In genomic region chr2:239255643-239256042, GRCh38 we compare ENCODE assay signal across 20 cellular contexts.
DNase-seq lines count a peak whose midpoint lies in the region; ATAC-seq and TF ChIP-seq lines count a peak whose summit lies in the region.
"Had no signal": no experiment of that assay in that cellular context is flagged by ENCODE, and none has a peak within 500 bp of the region (broad histone marks: within the 10 kb centered on the region; RNA-seq: fewer than 3 reads in every experiment).

No MANE protein-coding gene starts in this region.

- TF ChIP-seq CTCF in HL-60 (IDR thresholded peaks at IDR 0.05; ENCODE audit: insufficient read depth, low read length) (no peak), coronary artery (IDR thresholded peaks at IDR 0.05) (no peak)

- peaks cover 34 to 98% (median 51%) of the 10 kb centered on the region in 11 experiments; a peak in 20 of 22 replicates for H4K20me1 ChIP-seq in BLaER1 treated with 17β-estradiol and CSF1 and Interleukin-3, amounts not matched to agents 10 nM and 100 nM

- ATAC-seq in HG03342 (IDR thresholded peaks at IDR 0.05; ENCODE audit: unreplicated experiment) (no peak), GM19455 (IDR thresholded peaks at IDR 0.05; ENCODE audit: unreplicated experiment) (no peak)
- ATAC-seq: HepG2; natural killer cell; stimulated activated naive CD8-positive, alpha-beta T cell treated with anti-CD3 and anti-CD28 coated beads, Interleukin-15, Interleukin-2, amounts not matched to agents 100 U/mL and 50 U/mL, for 24 hours had no signal

- H3K4me1 ChIP-seq in BLaER1 treated with 17β-estradiol and CSF1 and Interleukin-3, amounts not matched to agents 10 nM and 100 nM = peaks cover 78 to 100% (median 88%) of the 10 kb centered on the region in 10 experiments

- H3K9me3 ChIP-seq in BLaER1 treated with 17β-estradiol and CSF1 and Interleukin-3, amounts not matched to agents 10 nM and 100 nM (replicated peaks in 1 of 11) = peaks cover 7 to 20% (median 18%) of the 10 kb centered on the region in 11 experiments; a peak in 20 of 22 replicates
- H3K9me3 ChIP-seq: adrenal gland had no signal

- peak overlapping the region; percentile 6 to 95 (median 22); a peak in 19 of 22 replicates for H3K4me2 ChIP-seq in BLaER1 treated with 17β-estradiol and CSF1 and Interleukin-3, amounts not matched to agents 10 nM and 100 nM

- H3K9ac ChIP-seq in BLaER1 treated with 17β-estradiol and CSF1 and Interleukin-3, amounts not matched to agents 10 nM and 100 nM = no peak overlapping the region

- no peaks in the 10 kb centered on the region for H3K27me3 ChIP-seq in BLaER1 treated with 17β-estradiol and CSF1 and Interleukin-3, amounts not matched to agents 10 nM and 100 nM
- H3K27me3 ChIP-seq in HL-60 (ENCODE audit: insufficient read depth, poor library complexity, severe bottlenecking) = no peaks in the 10 kb centered on the region
- H3K27me3 ChIP-seq: adrenal gland, tibial nerve had no signal

- H3K27ac ChIP-seq in BLaER1 treated with 17β-estradiol and CSF1 and Interleukin-3, amounts not matched to agents 10 nM and 100 nM = no peak overlapping the region
- H3K27ac ChIP-seq in HL-60 (replicated peaks) (peak overlapping the region; percentile 73), coronary artery (no peak overlapping the region)
- H3K27ac ChIP-seq: adrenal gland, epithelial cell of prostate had no signal

- H3K36me3 ChIP-seq in BLaER1 treated with 17β-estradiol and CSF1 and Interleukin-3, amounts not matched to agents 10 nM and 100 nM = peaks cover 0 to 9% (median 0%) of the 10 kb centered on the region in 11 experiments; a peak in 6 of 22 replicates
- H3K36me3 ChIP-seq: adrenal gland, tibial nerve had no signal

- no peak for DNase-seq in HL-60 (ENCODE audit: low read depth in 1 of 2, low spot score in 1 of 2)
- DNase-seq in coronary artery (ENCODE audit: low spot score) = peak; percentile 21
- DNase-seq in pons (ENCODE audit: low spot score) = peak; percentile 73
- no peak for DNase-seq in activated CD4-positive, alpha-beta T cell treated with anti-CD3 and anti-CD28 coated beads, Interleukin-2, amount 50 U/mL, for 4 hours
- DNase-seq: activated CD4-positive, alpha-beta T cell treated with anti-CD3 and anti-CD28 coated beads, Interleukin-2, amount 50 U/mL, for 1 hour; activated gamma-delta T cell; foreskin fibroblast; mesenchymal stem cell; natural killer cell; SHP77; stimulated activated CD4-positive, alpha-beta T cell treated with anti-CD3 and anti-CD28 coated beads, Interleukin-2, amount 100 ng/mL, for 48 hours; stimulated activated naive CD8-positive, alpha-beta T cell treated with anti-CD3 and anti-CD28 coated beads, Interleukin-15, Interleukin-2, amounts not matched to agents 100 U/mL and 50 U/mL, for 24 hours had no signal

- no peak overlapping the region for H3K4me3 ChIP-seq in BLaER1 treated with 17β-estradiol and CSF1 and Interleukin-3, amounts not matched to agents 10 nM and 100 nM
- H3K4me3 ChIP-seq in HL-60 (replicated peaks; ENCODE audit: insufficient read depth, low read length) = no peak overlapping the region
- H3K4me3 ChIP-seq in coronary artery = no peak overlapping the region
- H3K4me3 ChIP-seq: adrenal gland, skin epidermis, tibial nerve had no signal

Comparison
In these comparisons a context has a peak if more than half of its experiments do, and no peak if none do; other contexts are left out.
1. DNase-seq: peak in coronary artery (single experiment) and pons (single experiment); none in HL-60 (0 of 2) and activated CD4-positive, alpha-beta T cell treated with anti-CD3 and anti-CD28 coated beads, Interleukin-2, amount 50 U/mL, for 4 hours (0 of 2).